In the genomic region with DNA sequence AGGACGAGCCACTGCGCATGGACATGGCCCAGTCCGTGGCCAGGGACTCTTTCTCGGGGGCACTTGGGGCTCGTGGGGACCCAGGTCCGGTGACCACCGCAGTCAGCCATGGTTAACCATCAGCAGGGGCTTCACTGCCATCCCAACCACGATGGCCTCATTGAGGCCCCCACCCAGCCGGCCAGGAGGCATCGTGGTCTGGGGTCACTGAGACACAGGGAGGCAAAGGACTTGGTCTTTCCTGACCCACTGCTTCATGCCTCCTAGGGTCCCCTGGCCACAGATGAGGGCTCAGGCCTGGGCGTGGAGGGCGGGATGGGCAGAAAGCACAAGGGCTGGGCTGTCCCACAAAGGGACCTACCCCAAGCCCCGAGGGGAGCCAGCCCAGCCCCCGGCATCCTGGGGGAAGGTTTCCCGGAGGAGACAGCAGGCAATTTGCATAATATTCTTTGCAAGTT, we compare ENCODE assay signal across 14 cellular contexts. TPM values are rescaled to one million over a fixed set of nuclear protein-coding genes. Genes with fewer than 3 reads are reported as not detected.
A peak's percentile ranks its signal among the peaks of the same experiment; 100 is the strongest.
DNase-seq lines count a peak whose midpoint lies in the region; TF ChIP-seq lines count a peak whose summit lies in the region.
"Had no signal": no experiment of that assay in that cellular context is flagged by ENCODE, and none has a peak within 500 bp of the region (broad histone marks: within the 10 kb centered on the region; RNA-seq: fewer than 3 reads in every experiment).

No MANE protein-coding gene starts in this region.

- peak overlapping the region; percentile 75 for H3K4me3 ChIP-seq in SK-N-MC
- H3K4me3 ChIP-seq in iPS-18c (ENCODE audit: insufficient read depth, low read depth, low read length), result peak overlapping the region; percentile 15; the same call in 1 of the 2 replicates
- peak overlapping the region in 2 of 4 donors; percentile 20 to 22 for H3K4me3 ChIP-seq in stomach

- no peak overlapping the region for H2AK5ac ChIP-seq in H9 (ENCODE audit: insufficient read length, low read length)

- no peak for TF ChIP-seq CTCF in H9 (conservative IDR thresholded peaks at IDR 0.05)
- TF ChIP-seq CTCF in stomach (IDR thresholded peaks at IDR 0.05), result no peak

- H3K56ac ChIP-seq in H9 (ENCODE audit: insufficient read length, low read depth, low read length), result no peak overlapping the region

- no peaks in the 10 kb centered on the region; the same call in 1 of the 2 replicates for H3K79me2 ChIP-seq in H9 (ENCODE audit: insufficient read depth, low read length)

- peaks cover 6% of the 10 kb centered on the region for H4K20me1 ChIP-seq in H9 (ENCODE audit: control insufficient read depth, insufficient read depth, insufficient read length)

- H3K4me2 ChIP-seq in H9 (ENCODE audit: insufficient read depth, insufficient read length, low read length), result no peak overlapping the region

- no peak overlapping the region for H2BK120ac ChIP-seq in H9 (ENCODE audit: low read depth, low read length, poor library complexity, severe bottlenecking)

- TF ChIP-seq POLR2A in stomach (IDR thresholded peaks at IDR 0.05), result no peak

- H3K9me3 ChIP-seq in H9 (ENCODE audit: control insufficient read depth, low read depth, low read length) (no peaks in the 10 kb centered on the region), SK-N-MC (ENCODE audit: low read depth, low read length) (no peaks in the 10 kb centered on the region), iPS-18c (ENCODE audit: control insufficient read depth, insufficient read depth, low read length) (no peaks in the 10 kb centered on the region), stomach (no peaks in the 10 kb centered on the region)

- H3K23me2 ChIP-seq in H9 (ENCODE audit: insufficient read length, low read depth, low read length, poor library complexity, severe bottlenecking), result no peaks in the 10 kb centered on the region

- H3K4ac ChIP-seq in H9 (ENCODE audit: low read depth, low read length), result no peak overlapping the region

- peaks cover 26 to 48% of the 10 kb centered on the region in 2 experiments for H3K4me1 Mint-ChIP-seq in H9

- H3K14ac ChIP-seq in H9 (ENCODE audit: insufficient read depth, low read length), result no peak overlapping the region

- no peak overlapping the region; a peak in 1 of 7 replicates for H3K27ac Mint-ChIP-seq in H9
- H3K27ac Mint-ChIP-seq: activated CD4-positive, alpha-beta memory T cell treated with anti-CD3 and anti-CD28 coated beads, Interleukin-2, amount 10 ng/mL, durations not matched to agents 7 days and 5 days; stimulated activated memory B cell treated with anti-CD40 and anti-IgM and Interleukin-4, amounts not matched to agents 10 μg/mL and 1 μg/mL and 100 μg/mL, for 72 hours had no signal

- no peaks in the 10 kb centered on the region for H3K9me3 Mint-ChIP-seq in H9
- H3K9me3 Mint-ChIP-seq: activated CD4-positive, alpha-beta memory T cell treated with anti-CD3 and anti-CD28 coated beads, Interleukin-2, amount 10 ng/mL, durations not matched to agents 7 days and 5 days; stimulated activated memory B cell treated with anti-CD40 and anti-IgM and Interleukin-4, amounts not matched to agents 10 μg/mL and 1 μg/mL and 100 μg/mL, for 72 hours had no signal

- H3K23ac ChIP-seq in H9 (ENCODE audit: insufficient read length, low read depth, low read length), result no peak overlapping the region

- H3K9ac ChIP-seq in H9 (ENCODE audit: extremely low read depth, insufficient read length, low read length), result no peak overlapping the region
- no peak overlapping the region for H3K9ac ChIP-seq in SK-N-MC (ENCODE audit: insufficient read length)

- H3K27me3 ChIP-seq in H9 (ENCODE audit: insufficient read depth, low read length) (no peaks in the 10 kb centered on the region), stomach (no peaks in the 10 kb centered on the region)

- H3K27me3 Mint-ChIP-seq in H9 (ENCODE audit: low read depth), result peaks cover 6% of the 10 kb centered on the region
- H3K27me3 Mint-ChIP-seq: activated CD4-positive, alpha-beta memory T cell treated with anti-CD3 and anti-CD28 coated beads, Interleukin-2, amount 10 ng/mL, durations not matched to agents 7 days and 5 days had no signal

- no peak overlapping the region for H3K4me3 Mint-ChIP-seq in H9
- H3K4me3 Mint-ChIP-seq: activated CD4-positive, alpha-beta memory T cell treated with anti-CD3 and anti-CD28 coated beads, Interleukin-2, amount 10 ng/mL, durations not matched to agents 7 days and 5 days; stimulated activated memory B cell treated with anti-CD40 and anti-IgM and Interleukin-4, amounts not matched to agents 10 μg/mL and 1 μg/mL and 100 μg/mL, for 72 hours had no signal

- H2BK15ac ChIP-seq in H9 (ENCODE audit: low read depth, low read length), result no peak overlapping the region

- H3K36me3 ChIP-seq in SK-N-MC (ENCODE audit: insufficient read depth, low read length), result peaks cover 7% of the 10 kb centered on the region; the same call in 1 of the 2 replicates
- peaks cover 0 to 12% (median 5%) of the 10 kb centered on the region in 4 donors for H3K36me3 ChIP-seq in stomach

- no peak overlapping the region for H4K91ac ChIP-seq in H9 (ENCODE audit: insufficient read length, low read depth, low read length)

- no peak overlapping the region for H3T11ph ChIP-seq in H9 (ENCODE audit: low read length)

- intact Hi-C loops in stomach (cut with DNase I; ENCODE audit: low total_unique reads), result no loop called here

- peak; percentile 15 for DNase-seq in H9
- DNase-seq in SK-N-MC (ENCODE audit: low read depth, low spot score), result no peak
- DNase-seq in stomach, result no peak
- DNase-seq in NCI-H1092 (lab: John Stamatoyannopoulos, UW), result no peak
- DNase-seq in kidney glomerular epithelial cell (lab: John Stamatoyannopoulos, UW), result no peak
- no peak for DNase-seq in dedifferentiated amniotic fluid mesenchymal stem cell (ENCODE audit: extremely low spot score)
- DNase-seq: activated CD4-positive, alpha-beta memory T cell treated with anti-CD3 and anti-CD28 coated beads, Interleukin-2, amount 10 ng/mL, durations not matched to agents 7 days and 5 days; cortex of kidney; KBM-7; mammary epithelial cell; NCI-H146; NCI-H446 treated with DMSO at 0.1 percent for 48 hours had no signal

- H3K27ac ChIP-seq in H9 (ENCODE audit: insufficient read length, low read depth, low read length) (no peak overlapping the region), SK-N-MC (peak overlapping the region; percentile 95), stomach (peak overlapping the region in 3 of 5 donors; percentile 27 to 96 (median 95))

- H2AFZ ChIP-seq in H9 (ENCODE audit: low read length), result no peak overlapping the region

- H3K4me1 ChIP-seq in H9 (ENCODE audit: insufficient read depth, low read length) (no peaks in the 10 kb centered on the region), stomach (peaks cover 78 to 99% (median 88%) of the 10 kb centered on the region in 4 donors)

- no peak overlapping the region for H2BK5ac ChIP-seq in H9 (ENCODE audit: insufficient read length, low read length)

- no peak for TF ChIP-seq EP300 in stomach (IDR thresholded peaks at IDR 0.05)

- no peaks in the 10 kb centered on the region for H3K36me3 Mint-ChIP-seq in H9 (ENCODE audit: insufficient read depth in 1 of 3, low read depth in 3 of 3)
- H3K36me3 Mint-ChIP-seq: stimulated activated memory B cell treated with anti-CD40 and anti-IgM and Interleukin-4, amounts not matched to agents 10 μg/mL and 1 μg/mL and 100 μg/mL, for 72 hours had no signal

- H2BK20ac ChIP-seq in H9 (ENCODE audit: low read depth, low read length, poor library complexity, severe bottlenecking), result no peak overlapping the region

- no peak overlapping the region for H4K8ac ChIP-seq in H9 (replicated peaks; ENCODE audit: insufficient read length, low read depth, low read length)

- H2BK12ac ChIP-seq in H9 (ENCODE audit: insufficient read length, low read depth, low read length), result no peak overlapping the region

- H3K79me1 ChIP-seq in H9 (ENCODE audit: insufficient read depth, low read depth, low read length, poor library complexity, severe bottlenecking), result no peaks in the 10 kb centered on the region

- no CpG with 5 or more reads among the region's 15 CpGs for WGBS in H9 (ENCODE audit: extremely low coverage, insufficient read length, low lambda C conversion rate)
- 64 to 74% (median 73%) methylated on average over 9 to 15 of the region's 15 CpGs for WGBS in stomach, 5 donors

- H4K5ac ChIP-seq in H9 (ENCODE audit: insufficient read length, low read depth, low read length), result no peak overlapping the region

- H3K18ac ChIP-seq in H9 (ENCODE audit: insufficient read length, low read depth, low read length), result no peak overlapping the region

RNA-seq across cellular contexts. Expression of gene NACC2, which starts 6.6 kb away (rescaled TPM):
- total RNA-seq in H9 (2021) (11.5 TPM in 2 replicates), stomach (10 to 100 TPM in 4 of 5 donors, 1 to 10 TPM in 1; 9.5 to 69.2 (median 16.1) TPM)
- polyA plus RNA-seq in stomach, result 1 to 10 TPM; 4.1 to 7.0 (median 6.6) TPM

RNA-seq across cellular contexts. Expression of gene TMEM250, which starts 30.2 kb away (rescaled TPM):
- total RNA-seq in H9 (2021), result 48.1 and 48.3 TPM in 2 replicates
- 100 to 1,000 TPM in 1 of 5 donors, 10 to 100 TPM in 4; 17.4 to 105 (median 30.3) TPM for total RNA-seq in stomach
- 10 to 100 TPM; 15.6 to 19.4 (median 16.6) TPM for polyA plus RNA-seq in stomach
